Comparison of ENCODE assay signal across 11 cellular contexts in the genomic region with DNA sequence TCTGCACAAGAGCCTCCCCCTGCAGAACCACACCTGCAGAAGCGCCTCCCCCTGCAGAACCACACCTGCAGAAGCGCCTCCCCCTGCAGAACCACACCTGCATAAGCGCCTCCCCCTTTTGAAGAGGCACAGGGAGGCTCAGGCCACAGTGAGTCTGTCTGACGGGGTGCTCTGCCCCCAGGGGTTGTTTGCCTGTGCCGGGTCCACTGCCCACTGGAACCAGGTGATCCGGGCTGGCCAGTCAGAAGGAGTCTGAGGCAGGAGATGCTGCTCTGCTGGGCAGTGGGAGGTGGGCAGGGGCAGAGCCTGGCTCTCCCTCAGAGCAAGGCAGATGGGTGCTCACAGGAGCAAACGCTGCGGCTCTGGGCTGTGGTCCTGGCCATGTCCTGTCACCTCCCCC.
"Had no signal": no experiment of that assay in that cellular context is flagged by ENCODE, and none has a peak within 500 bp of the region (broad histone marks: within the 10 kb centered on the region; RNA-seq: fewer than 3 reads in every experiment).

No MANE protein-coding gene starts in this region.

- DNase-seq: activated CD4-positive, alpha-beta T cell treated with anti-CD3 and anti-CD28 coated beads, Interleukin-2, amount 10 ng/mL, durations not matched to agents 24 days and 14 days; activated naive CD4-positive, alpha-beta T cell treated with Interleukin-2 at 50 U/mL for 16 hours; colonic mucosa; naive thymus-derived CD4-positive, alpha-beta T cell; occipital lobe; small intestine; stimulated activated naive B cell treated with anti-CD40 and anti-IgM and Interleukin-4, amounts not matched to agents 10 μg/mL and 1 μg/mL and 100 μg/mL, for 72 hours had no signal

- H3K36me3 ChIP-seq: cardiac muscle cell, colonic mucosa, tibial nerve, vagina had no signal

- H3K4me1 ChIP-seq: colonic mucosa had no signal

- H3K9me3 ChIP-seq: colonic mucosa, tibial nerve, vagina had no signal

- H3K4me3 ChIP-seq: cardiac muscle cell, colonic mucosa, tibial nerve, vagina had no signal

- ATAC-seq: naive thymus-derived CD4-positive, alpha-beta T cell; stimulated activated naive B cell treated with anti-CD40 and anti-IgM and Interleukin-4, amounts not matched to agents 10 μg/mL and 1 μg/mL and 100 μg/mL, for 72 hours; WTC11 had no signal

- H3K27me3 ChIP-seq: cardiac muscle cell, tibial nerve, vagina had no signal

- H3K27ac ChIP-seq: cardiac muscle cell, colonic mucosa had no signal
